ENCODE assay signal across 18 cellular contexts in the genomic region with DNA sequence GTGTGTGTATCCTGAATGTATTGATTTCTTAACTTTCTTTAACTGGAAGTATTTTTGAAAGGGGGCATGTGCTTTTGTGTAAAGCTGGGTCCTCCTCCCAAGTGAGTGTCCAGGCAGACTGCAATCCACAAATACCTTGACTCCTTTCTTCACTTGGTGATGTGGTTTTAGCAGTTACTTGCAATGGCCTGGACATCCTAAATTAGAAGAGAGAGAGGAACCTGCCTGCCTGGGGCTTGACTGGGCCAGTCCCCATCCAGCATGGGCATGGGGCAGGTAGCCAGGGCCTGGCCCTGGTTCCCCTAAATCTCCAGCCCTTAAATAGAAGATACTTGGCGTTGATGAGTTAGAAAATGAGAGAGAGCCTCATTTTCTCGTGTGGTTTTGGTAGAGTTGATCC.
"Had no signal": no experiment of that assay in that cellular context is flagged by ENCODE, and none has a peak within 500 bp of the region (broad histone marks: within the 10 kb centered on the region; RNA-seq: fewer than 3 reads in every experiment).

No MANE protein-coding gene starts in this region.

- H3K4me3 ChIP-seq: lung, neural progenitor cell, SK-N-MC, upper lobe of left lung had no signal

- H3K36me3 ChIP-seq: neural progenitor cell had no signal

- ATAC-seq: activated CD8-positive, alpha-beta memory T cell treated with anti-CD3 and anti-CD28 coated beads, Interleukin-2, amount 10 ng/mL, durations not matched to agents 7 days and 5 days; activated T-cell treated with anti-CD3 and anti-CD28 coated beads, Interleukin-2, amount 50 U/mL, for 4 hours; left cardiac atrium; sciatic nerve had no signal

- H3K4me3 Mint-ChIP-seq: activated CD8-positive, alpha-beta memory T cell treated with anti-CD3 and anti-CD28 coated beads, Interleukin-2, amount 10 ng/mL, durations not matched to agents 7 days and 5 days; activated naive CD8-positive, alpha-beta T cell treated with anti-CD3 and anti-CD28 coated beads, Interleukin-2, amount 10 ng/mL, durations not matched to agents 7 days and 5 days; activated T-cell treated with anti-CD3 and anti-CD28 coated beads, Interleukin-2, amount 50 U/mL, for 4 hours; naive B cell; neural progenitor cell had no signal

- H3K27ac ChIP-seq: epithelial cell of prostate, neural progenitor cell, SK-N-MC, upper lobe of left lung had no signal

- H3K4me1 ChIP-seq: neural progenitor cell had no signal

- H3K9me3 Mint-ChIP-seq: activated naive CD8-positive, alpha-beta T cell treated with anti-CD3 and anti-CD28 coated beads, Interleukin-2, amount 10 ng/mL, durations not matched to agents 7 days and 5 days; activated T-cell treated with anti-CD3 and anti-CD28 coated beads, Interleukin-2, amount 50 U/mL, for 4 hours; naive B cell; neural progenitor cell had no signal

- H3K9ac ChIP-seq: neural progenitor cell had no signal

- H3K27me3 Mint-ChIP-seq: activated CD8-positive, alpha-beta memory T cell treated with anti-CD3 and anti-CD28 coated beads, Interleukin-2, amount 10 ng/mL, durations not matched to agents 7 days and 5 days; activated naive CD8-positive, alpha-beta T cell treated with anti-CD3 and anti-CD28 coated beads, Interleukin-2, amount 10 ng/mL, durations not matched to agents 7 days and 5 days; naive B cell had no signal

- H3K27ac Mint-ChIP-seq: activated CD8-positive, alpha-beta memory T cell treated with anti-CD3 and anti-CD28 coated beads, Interleukin-2, amount 10 ng/mL, durations not matched to agents 7 days and 5 days; activated naive CD8-positive, alpha-beta T cell treated with anti-CD3 and anti-CD28 coated beads, Interleukin-2, amount 10 ng/mL, durations not matched to agents 7 days and 5 days; neural progenitor cell had no signal

- H3K9me3 ChIP-seq: upper lobe of left lung had no signal

- H3K27me3 ChIP-seq: neural progenitor cell, upper lobe of left lung had no signal

- DNase-seq: activated CD4-positive, alpha-beta T cell treated with anti-CD3 and anti-CD28 coated beads, Interleukin-2, amount 50 U/mL, for 48 hours; activated CD4-positive, CD25-positive, alpha-beta regulatory T cell treated with anti-CD3 and anti-CD28 coated beads, Interleukin-2, amount 50 U/mL, for 72 hours; activated CD8-positive, alpha-beta memory T cell treated with anti-CD3 and anti-CD28 coated beads, Interleukin-2, amount 10 ng/mL, durations not matched to agents 7 days and 5 days; activated naive CD4-positive, alpha-beta T cell; activated naive CD8-positive, alpha-beta T cell treated with anti-CD3 and anti-CD28 coated beads, Interleukin-2, amount 10 ng/mL, durations not matched to agents 7 days and 5 days; activated T-cell treated with anti-CD3 and anti-CD28 coated beads, Interleukin-2, amount 50 U/mL, for 4 hours; effector CD8-positive, alpha-beta T cell; foreskin melanocyte; left cardiac atrium; naive B cell; stimulated activated naive CD4-positive, alpha-beta T cell treated with Interleukin-2 at 50 U/mL for 16 hours; T-helper 9 cell; upper lobe of left lung had no signal
